8 cellular contexts compared by ENCODE assay signal in the genomic region with DNA sequence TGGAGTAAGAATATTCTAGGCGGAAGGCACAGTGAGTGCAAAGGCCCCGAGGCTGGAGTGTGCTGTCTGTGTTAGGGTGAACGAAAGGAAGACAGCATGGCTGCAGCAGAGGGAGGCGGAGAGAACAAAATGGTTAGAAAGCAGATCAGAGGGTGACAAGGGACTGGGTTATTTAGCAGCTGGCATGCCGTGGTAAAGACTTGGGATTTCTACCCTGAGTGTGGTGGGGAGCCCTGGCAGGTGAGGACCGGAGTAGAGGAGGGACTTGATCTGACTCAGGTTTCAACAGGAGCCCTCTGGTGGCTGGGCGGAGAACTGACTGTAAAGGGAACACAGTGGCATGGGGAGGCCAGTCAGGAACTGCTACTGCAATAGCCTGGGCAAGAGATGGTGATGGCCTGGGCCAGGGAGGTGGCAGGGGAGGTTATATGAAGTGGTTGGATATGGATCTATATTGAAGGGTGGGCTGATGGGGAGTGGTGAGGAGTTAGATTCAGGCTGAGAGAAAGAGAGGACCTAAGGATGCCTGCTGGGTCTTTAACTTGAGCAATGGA. TPM values are rescaled to one million over a fixed set of nuclear protein-coding genes. Genes with fewer than 3 reads are reported as not detected.
DNase-seq lines count a peak whose midpoint lies in the region; ATAC-seq, FAIRE-seq and TF ChIP-seq lines count a peak whose summit lies in the region.

No MANE protein-coding gene starts in this region.

- DNase-seq in D721Med (ENCODE audit: insufficient read length, low spot score) (peak; percentile 49), NCI-H2227 treated with DMSO at 0.1 percent for 48 hours (lab: John Stamatoyannopoulos, UW) (peak; percentile 35), WERI-Rb-1 (peak; percentile 96), MCF 10A (ENCODE audit: unreplicated experiment) (peak; percentile 87), iris pigment epithelial cell (ENCODE audit: low read depth) (peak; percentile 76), cerebellar nuclear complex (lab: John Stamatoyannopoulos, UW) (no peak)
- peak; percentile 65 to 88 (median 73) for DNase-seq in stimulated activated CD4-positive, alpha-beta T cell treated with anti-CD3 and anti-CD28 coated beads, Interleukin-1b, Interleukin-23, amount 100 ng/mL, for 24 hours (ENCODE audit: low read depth in 4 of 4, low spot score in 1 of 4)

- H3K27ac Mint-ChIP-seq in MCF 10A (ENCODE audit: low read depth, unreplicated experiment), result no peak overlapping the region

- peak; percentile 65 for TF ChIP-seq CTCF in D721Med (IDR thresholded peaks at IDR 0.05; ENCODE audit: insufficient read depth, missing control alignments)
- TF ChIP-seq CTCF in WERI-Rb-1 (IDR thresholded peaks at IDR 0.05; ENCODE audit: low read depth, low read length), result peak; percentile 95
- peak; percentile 60 for TF ChIP-seq CTCF in MCF 10A (IDR thresholded peaks at IDR 0.05; ENCODE audit: unreplicated experiment)

- no peak for FAIRE-seq in D721Med (lab: Jason Lieb, UNC)

- ATAC-seq in HG02610 (IDR thresholded peaks at IDR 0.05; ENCODE audit: unreplicated experiment), result peak; percentile 48

- CTCF ChIA-PET in MCF 10A (lab: Yijun Ruan, JAX), result interaction anchor here (0.6 to 9.9 kb wide), 15 partner anchors 9 to 322 kb away, joined by 3 to 228 read pairs (median 4); a partner anchor contains a TSS

- no TSS peak for BruUV-seq in MCF 10A (replicated peaks; lab: Mats Ljungman, UMichigan)

- no peaks in the 10 kb centered on the region for H3K36me3 ChIP-seq in WERI-Rb-1

- no peak overlapping the region for H3K4me3 ChIP-seq in WERI-Rb-1 (ENCODE audit: low read depth, low read length)

- H3K36me3 Mint-ChIP-seq in MCF 10A (ENCODE audit: insufficient read depth, unreplicated experiment), result no peaks in the 10 kb centered on the region

- H3K9me3 ChIP-seq in WERI-Rb-1 (ENCODE audit: severe bottlenecking), result no peaks in the 10 kb centered on the region

- H3K4me3 Mint-ChIP-seq in MCF 10A (ENCODE audit: unreplicated experiment), result no peak overlapping the region

- no peaks in the 10 kb centered on the region for H3K27me3 Mint-ChIP-seq in MCF 10A (ENCODE audit: insufficient read depth, unreplicated experiment)

- POLR2A ChIA-PET in MCF 10A (lab: Yijun Ruan, JAX), result no interaction called here

- no peaks in the 10 kb centered on the region for H3K9me3 Mint-ChIP-seq in MCF 10A (ENCODE audit: unreplicated experiment)

- intact Hi-C loops in MCF 10A (cut with micrococcal nuclease), result no loop called here

- H3K27ac ChIP-seq in WERI-Rb-1, result no peak overlapping the region

- no peaks in the 10 kb centered on the region for H3K27me3 ChIP-seq in WERI-Rb-1 (ENCODE audit: insufficient read depth, low read depth, severe bottlenecking)

- H3K4me1 Mint-ChIP-seq in MCF 10A (ENCODE audit: insufficient read depth, unreplicated experiment), result peaks cover 7% of the 10 kb centered on the region

RNA-seq across cellular contexts. Expression of a gene that starts 38.0 kb away (rescaled TPM):
- 6.0 and 6.2 TPM in 2 replicates for total RNA-seq in MCF 10A (2022)

RNA-seq across cellular contexts. Expression of a gene that starts 49.6 kb away (rescaled TPM):
- 12.9 and 14.6 TPM in 2 replicates for total RNA-seq in MCF 10A (2022)

RNA-seq across cellular contexts. Expression of a gene that starts 50.0 kb away (rescaled TPM):
- total RNA-seq in MCF 10A (2022), result 3.2 and 4.6 TPM in 2 replicates

Comparison
In these comparisons a context has a peak if more than half of its experiments do, and no peak if none do; other contexts are left out.
1. DNase-seq: peak in D721Med (single experiment), NCI-H2227 treated with DMSO at 0.1 percent for 48 hours (single experiment), WERI-Rb-1 (single experiment), MCF 10A (single experiment), iris pigment epithelial cell (single experiment) and stimulated activated CD4-positive, alpha-beta T cell treated with anti-CD3 and anti-CD28 coated beads, Interleukin-1b, Interleukin-23, amount 100 ng/mL, for 24 hours (4 of 4); none in cerebellar nuclear complex (0 of 2).
2. Peak in every context shown above with its lines, with median percentiles within 50 percentile points of each other: CTCF ChIP-seq.